9 cellular contexts compared by ENCODE assay signal in genomic region chr18:24270358-24270936, GRCh38.
DNase-seq lines count a peak whose midpoint lies in the region; ATAC-seq and TF ChIP-seq lines count a peak whose summit lies in the region.
"Had no signal": no experiment of that assay in that cellular context is flagged by ENCODE, and none has a peak within 500 bp of the region (broad histone marks: within the 10 kb centered on the region; RNA-seq: fewer than 3 reads in every experiment).

No MANE protein-coding gene starts in this region.

- H3K36me3 ChIP-seq in SK-N-MC (ENCODE audit: insufficient read depth, low read length), result no peaks in the 10 kb centered on the region
- no peaks in the 10 kb centered on the region for H3K36me3 ChIP-seq in neutrophil

- peaks cover 2% of the 10 kb centered on the region; the same call in 1 of the 2 replicates for H3K9me3 ChIP-seq in AG04450 (ENCODE audit: control insufficient read depth, insufficient read depth, low read length)
- H3K9me3 ChIP-seq in SK-N-MC (ENCODE audit: low read depth, low read length), result no peaks in the 10 kb centered on the region
- no peaks in the 10 kb centered on the region for H3K9me3 ChIP-seq in neutrophil

- DNase-seq in AG04450 (ENCODE audit: low read depth, low spot score), result no peak
- DNase-seq in SK-N-MC (ENCODE audit: low read depth, low spot score), result no peak
- no peak for DNase-seq in fibroblast of the aortic adventitia (ENCODE audit: low read depth)
- DNase-seq in A172 (ENCODE audit: low spot score), result no peak
- DNase-seq in CD1c-positive myeloid dendritic cell (ENCODE audit: extremely low spot score), result no peak
- DNase-seq: activated CD8-positive, alpha-beta memory T cell treated with anti-CD3 and anti-CD28 coated beads, Interleukin-2, amount 50 U/mL, for 48 hours had no signal

- POLR2A ChIA-PET in AG04450 (lab: Yijun Ruan, JAX), result interaction anchor here (0.8 to 1.6 kb wide), 2 partner anchors 89 to 132 kb away, joined by 3 to 5 read pairs; partner anchors contain the start of gene CABYR

- no peak for TF ChIP-seq CTCF in AG04450 (IDR thresholded peaks at IDR 0.05; ENCODE audit: low read depth, low read length)
- no peak for TF ChIP-seq CTCF in fibroblast of the aortic adventitia (IDR thresholded peaks at IDR 0.05; ENCODE audit: insufficient read depth, low read length)
- TF ChIP-seq CTCF in neutrophil (IDR thresholded peaks at IDR 0.05), result no peak

- CTCF ChIA-PET in AG04450 (lab: Charles Lee), result interaction anchor here (0.9 to 1.0 kb wide), 3 partner anchors 9 to 97 kb away, joined by 3 to 5 read pairs (median 3); no protein-coding TSS in a partner anchor

- H3K4me1 ChIP-seq in neutrophil (ENCODE audit: control insufficient read depth in 1 of 2, insufficient read depth in 1 of 2, low read depth in 1 of 2, low read length in 1 of 2), result peaks cover 67 to 75% of the 10 kb centered on the region in 2 experiments

- H3K9ac ChIP-seq in SK-N-MC (ENCODE audit: insufficient read length), result peak overlapping the region; percentile 61

- no peaks in the 10 kb centered on the region for H3K27me3 ChIP-seq in AG04450 (ENCODE audit: control insufficient read depth, insufficient read depth, low read length)
- no peaks in the 10 kb centered on the region for H3K27me3 ChIP-seq in neutrophil

- H3K27ac ChIP-seq in AG04450 (ENCODE audit: low read depth, low read length) (no peak overlapping the region), SK-N-MC (no peak overlapping the region), neutrophil (no peak overlapping the region)

- H3K4me3 ChIP-seq in AG04450 (ENCODE audit: low read depth, low read length), result peak overlapping the region; percentile 82
- peak overlapping the region; percentile 86 for H3K4me3 ChIP-seq in SK-N-MC
- peak overlapping the region; percentile 76 for H3K4me3 ChIP-seq in fibroblast of the aortic adventitia (ENCODE audit: low read depth, low read length)
- peak overlapping the region; percentile 62 to 73 for H3K4me3 ChIP-seq in neutrophil (ENCODE audit: low read depth in 1 of 2, low read length in 1 of 2)

- ATAC-seq in GM18858 (IDR thresholded peaks at IDR 0.05; ENCODE audit: unreplicated experiment) (no peak), HG03135 (IDR thresholded peaks at IDR 0.05; ENCODE audit: unreplicated experiment) (no peak)
